Comparison of ENCODE assay signal across 19 cellular contexts in the genomic region with DNA sequence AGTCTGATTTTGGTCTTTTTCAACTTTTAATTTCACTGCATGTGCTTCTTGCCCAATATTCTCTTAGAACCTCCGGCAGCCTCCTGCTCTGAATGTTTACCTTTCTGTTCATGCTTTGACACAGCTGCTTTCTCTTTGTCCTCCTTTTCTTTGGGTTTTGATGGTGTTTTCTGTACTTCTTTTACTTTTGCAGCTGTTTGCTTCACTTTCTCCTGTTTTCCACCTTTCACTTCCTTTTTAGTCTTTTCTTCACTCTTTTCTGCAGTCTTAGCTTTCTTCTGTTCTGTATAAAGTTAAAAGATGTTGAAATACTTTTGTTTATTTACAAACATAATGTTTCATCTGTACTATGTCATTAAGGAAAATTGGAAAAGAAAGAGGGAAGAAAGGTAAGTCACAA.
"Had no signal": no experiment of that assay in that cellular context is flagged by ENCODE, and none has a peak within 500 bp of the region (broad histone marks: within the 10 kb centered on the region; RNA-seq: fewer than 3 reads in every experiment).

No MANE protein-coding gene starts in this region.

- H3K4me3 ChIP-seq: left lung, lower lobe of right lung, pancreas, prostate gland, stomach, thoracic aorta, transverse colon had no signal

- DNase-seq: effector memory CD4-positive, alpha-beta T cell; islet precursor cell; left lung; lower lobe of right lung; natural killer cell; occipital lobe; pancreas; stimulated activated CD4-positive, alpha-beta T cell treated with anti-CD3 and anti-CD28 coated beads, Interleukin-2, amount 100 ng/mL, for 24 hours; stimulated activated naive CD4-positive, alpha-beta T cell; stomach; substantia nigra; transverse colon had no signal

- H3K36me3 Mint-ChIP-seq: memory B cell, mesothelial cell of epicardium, natural killer cell had no signal

- H3K27me3 ChIP-seq: left lung, pancreas, stomach, transverse colon had no signal

- H3K4me3 Mint-ChIP-seq: memory B cell, mesothelial cell of epicardium, natural killer cell, neural crest cell had no signal

- H3K4me1 ChIP-seq: left lung, lower lobe of right lung, pancreas, prostate gland, stomach, transverse colon had no signal

- H3K36me3 ChIP-seq: left lung, lower lobe of right lung, pancreas, prostate gland, stomach, thoracic aorta, transverse colon had no signal

- H3K9me3 Mint-ChIP-seq: memory B cell, mesothelial cell of epicardium, neural crest cell had no signal

- H3K27ac ChIP-seq: left lung, lower lobe of right lung, pancreas, prostate gland, stomach, thoracic aorta, transverse colon had no signal

- ATAC-seq: esophagus mucosa, left lung, lower lobe of right lung, natural killer cell, pancreas, sciatic nerve had no signal

- H3K27me3 Mint-ChIP-seq: memory B cell had no signal

- H3K9me3 ChIP-seq: lower lobe of right lung, pancreas, prostate gland, stomach, thoracic aorta, transverse colon had no signal

- H3K4me1 Mint-ChIP-seq: memory B cell, natural killer cell, neural crest cell had no signal

- H3K27ac Mint-ChIP-seq: memory B cell, mesothelial cell of epicardium, natural killer cell had no signal
